ENCODE assay signal across 9 cellular contexts in the genomic region with DNA sequence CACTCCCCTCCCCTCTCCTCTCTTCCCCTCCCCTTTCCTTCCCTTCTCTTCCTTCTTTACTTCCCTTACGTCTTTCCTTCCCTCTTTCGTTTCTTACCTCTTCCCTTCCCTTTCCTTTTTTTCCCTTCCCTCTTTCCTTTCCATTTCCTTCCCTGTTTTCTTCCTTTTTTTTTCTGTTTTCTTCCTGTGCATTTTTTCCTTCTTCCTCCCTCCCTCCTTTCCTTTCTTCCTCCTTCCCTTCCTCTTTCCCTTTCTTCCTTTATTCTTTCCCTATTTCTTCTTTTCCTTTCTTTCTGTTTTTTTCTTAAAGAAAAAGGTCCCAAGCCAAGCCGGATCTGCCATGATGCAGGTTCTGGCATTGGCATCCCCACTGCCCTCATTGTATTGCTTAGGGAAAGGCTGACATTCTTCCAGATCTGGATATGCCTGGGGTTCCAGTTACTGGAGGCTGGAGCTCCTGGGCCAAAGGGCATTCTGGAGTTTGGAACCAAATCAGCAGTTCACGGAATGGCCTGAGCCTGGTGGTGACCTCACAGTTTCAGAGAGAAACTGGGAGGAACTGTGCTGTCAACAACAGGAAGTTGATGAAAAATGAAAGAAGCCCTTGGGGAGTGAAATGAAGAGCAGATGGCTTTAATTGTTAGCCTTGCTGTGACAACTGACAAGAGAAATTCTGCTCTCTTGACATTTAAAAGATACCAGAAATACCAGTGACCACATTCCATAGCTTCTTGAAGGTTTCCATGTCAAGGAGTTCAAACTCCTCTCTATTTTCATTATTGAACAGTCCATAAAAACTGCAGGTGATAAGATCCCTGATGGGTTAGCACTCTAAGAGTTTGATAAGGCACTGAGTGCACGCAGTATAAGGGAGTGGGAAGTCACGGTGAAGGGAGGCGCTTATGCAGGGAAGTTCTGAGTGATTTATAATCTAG.
DNase-seq lines count a peak whose midpoint lies in the region; ATAC-seq and TF ChIP-seq lines count a peak whose summit lies in the region.
"Had no signal": no experiment of that assay in that cellular context is flagged by ENCODE, and none has a peak within 500 bp of the region (broad histone marks: within the 10 kb centered on the region; RNA-seq: fewer than 3 reads in every experiment).

No MANE protein-coding gene starts in this region.

- H3K79me2 ChIP-seq in SK-N-SH (ENCODE audit: insufficient read depth) = no peaks in the 10 kb centered on the region

- H3K9me3 ChIP-seq in SK-N-SH (no peaks in the 10 kb centered on the region), heart right ventricle (peaks cover 0 to 8% (median 0%) of the 10 kb centered on the region in 11 donors), skeletal muscle satellite cell (replicated peaks; ENCODE audit: low read length) (no peaks in the 10 kb centered on the region), BE2C (no peaks in the 10 kb centered on the region)

- H3K4me3 ChIP-seq in SK-N-SH (ENCODE audit: low read depth in 2 of 2, low read length in 1 of 2) = no peak overlapping the region
- no peak overlapping the region for H3K4me3 ChIP-seq in heart right ventricle
- H3K4me3 ChIP-seq in skeletal muscle satellite cell (ENCODE audit: low read length) = no peak overlapping the region
- H3K4me3 ChIP-seq in BE2C (ENCODE audit: low read depth, low read length) = no peak overlapping the region

- POLR2A ChIA-PET in SK-N-SH (lab: Yijun Ruan, JAX) = no interaction called here

- peak overlapping the region; percentile 92; the same call in 1 of the 2 replicates for H2AFZ ChIP-seq in SK-N-SH (ENCODE audit: low read depth)

- WGBS in SK-N-SH (ENCODE audit: low lambda C conversion rate) = 43% methylated on average over 7 of the region's 7 CpGs
- WGBS in heart right ventricle, 2 donors = 36 to 39% methylated on average over 7 of the region's 7 CpGs

- H3K4me1 ChIP-seq in SK-N-SH (ENCODE audit: control insufficient read depth in 1 of 2, insufficient read depth in 2 of 2, low read depth in 1 of 2, low read length in 1 of 2) (peaks cover 12 to 13% of the 10 kb centered on the region in 2 experiments; a peak in 3 of 4 replicates), heart right ventricle (peaks cover 0 to 23% (median 20%) of the 10 kb centered on the region in 9 donors), skeletal muscle satellite cell (ENCODE audit: control insufficient read depth, insufficient read depth, low read length) (peaks cover 21% of the 10 kb centered on the region), BE2C (no peaks in the 10 kb centered on the region)

- H3F3A ChIP-seq in SK-N-SH (replicated peaks; ENCODE audit: insufficient read depth) = peaks cover 4% of the 10 kb centered on the region

- H3K27me3 ChIP-seq in SK-N-SH (ENCODE audit: insufficient read depth) (no peaks in the 10 kb centered on the region), heart right ventricle (no peaks in the 10 kb centered on the region), skeletal muscle satellite cell (ENCODE audit: control insufficient read depth, insufficient read depth, low read length) (no peaks in the 10 kb centered on the region), BE2C (no peaks in the 10 kb centered on the region)

- ATAC-seq in HG03108 (IDR thresholded peaks at IDR 0.05; ENCODE audit: unreplicated experiment) (peak; percentile 100), heart right ventricle (peak; percentile 82 to 97 (median 92))
- ATAC-seq: Panc1 had no signal

- CTCF ChIA-PET in SK-N-SH (lab: Yijun Ruan, JAX) = interaction anchor here (1.0 kb wide), 1 partner anchor 9 kb away, joined by 3 read pairs; no protein-coding TSS in a partner anchor

- no peaks in the 10 kb centered on the region for H3K9me2 ChIP-seq in SK-N-SH

- TF ChIP-seq EP300 in SK-N-SH (IDR thresholded peaks at IDR 0.05; ENCODE audit: borderline replicate concordance in 1 of 2, low read depth in 1 of 2, low read length in 1 of 2) = peak; percentile 92 to 95

- TF ChIP-seq CTCF in SK-N-SH (IDR thresholded peaks at IDR 0.05) (no peak), heart right ventricle (IDR thresholded peaks at IDR 0.05) (no peak), BE2C (IDR thresholded peaks at IDR 0.05; ENCODE audit: low read depth, low read length) (no peak)

- peak overlapping the region; percentile 67 to 86 for H3K27ac ChIP-seq in SK-N-SH (ENCODE audit: low read depth in 2 of 2, low read length in 1 of 2)
- peak overlapping the region; percentile 36 to 85 (median 74) for H3K27ac ChIP-seq in heart right ventricle

- H3K4me2 ChIP-seq in SK-N-SH (peak overlapping the region; percentile 48), skeletal muscle satellite cell (ENCODE audit: low read length) (peak overlapping the region; percentile 9)

- no peaks in the 10 kb centered on the region for H3K36me3 ChIP-seq in SK-N-SH (replicated peaks in 1 of 2; ENCODE audit: control insufficient read depth in 1 of 2, insufficient read depth in 2 of 2, low read length in 1 of 2)
- H3K36me3 ChIP-seq in heart right ventricle = no peaks in the 10 kb centered on the region
- no peaks in the 10 kb centered on the region for H3K36me3 ChIP-seq in skeletal muscle satellite cell (ENCODE audit: insufficient read depth, low read length)
- H3K36me3 ChIP-seq in BE2C = no peaks in the 10 kb centered on the region

- DNase-seq in COLO829 (ENCODE audit: low spot score) (peak; percentile 4), GM19238 (ENCODE audit: insufficient read length, low spot score) (peak; percentile 33), SK-N-SH (peak; percentile 61), heart right ventricle (peak; percentile 38 to 75), BE2C (no peak), NCI-H1105 (lab: John Stamatoyannopoulos, UW) (no peak)

- H3K9ac ChIP-seq in SK-N-SH (no peak overlapping the region), skeletal muscle satellite cell (ENCODE audit: low read depth, low read length) (no peak overlapping the region)

- H4K20me1 ChIP-seq in SK-N-SH (ENCODE audit: insufficient read depth) = no peaks in the 10 kb centered on the region

- intact Hi-C loops in heart right ventricle (cut with DNase I) = no loop called here

- TF ChIP-seq RAD21 in SK-N-SH (IDR thresholded peaks at IDR 0.05; ENCODE audit: low read length) = peak; percentile 28

TF ChIP-seq in SK-N-SH, 30 proteins besides CTCF, POLR2A, EP300 and RAD21 (continues in another document):
- TF ChIP-seq, protein P1, sequence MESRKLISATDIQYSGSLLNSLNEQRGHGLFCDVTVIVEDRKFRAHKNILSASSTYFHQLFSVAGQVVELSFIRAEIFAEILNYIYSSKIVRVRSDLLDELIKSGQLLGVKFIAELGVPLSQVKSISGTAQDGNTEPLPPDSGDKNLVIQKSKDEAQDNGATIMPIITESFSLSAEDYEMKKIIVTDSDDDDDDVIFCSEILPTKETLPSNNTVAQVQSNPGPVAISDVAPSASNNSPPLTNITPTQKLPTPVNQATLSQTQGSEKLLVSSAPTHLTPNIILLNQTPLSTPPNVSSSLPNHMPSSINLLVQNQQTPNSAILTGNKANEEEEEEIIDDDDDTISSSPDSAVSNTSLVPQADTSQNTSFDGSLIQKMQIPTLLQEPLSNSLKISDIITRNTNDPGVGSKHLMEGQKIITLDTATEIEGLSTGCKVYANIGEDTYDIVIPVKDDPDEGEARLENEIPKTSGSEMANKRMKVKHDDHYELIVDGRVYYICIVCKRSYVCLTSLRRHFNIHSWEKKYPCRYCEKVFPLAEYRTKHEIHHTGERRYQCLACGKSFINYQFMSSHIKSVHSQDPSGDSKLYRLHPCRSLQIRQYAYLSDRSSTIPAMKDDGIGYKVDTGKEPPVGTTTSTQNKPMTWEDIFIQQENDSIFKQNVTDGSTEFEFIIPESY (IDR thresholded peaks at IDR 0.05; ENCODE audit: borderline replicate concordance, low read depth) = no peak
- TF ChIP-seq MXI1 (IDR thresholded peaks at IDR 0.05; ENCODE audit: low read depth, low read length) (no peak), FOXJ3 (CRISPR knock-in tag; IDR thresholded peaks at IDR 0.05) (no peak), NFIC (IDR thresholded peaks at IDR 0.05; ENCODE audit: borderline replicate concordance) (peak; percentile 52), RXRA (IDR thresholded peaks at IDR 0.05; ENCODE audit: borderline replicate concordance, low read depth) (peak; percentile 59; the same call in 1 of the 2 replicates), TAF1 (IDR thresholded peaks at IDR 0.05; ENCODE audit: borderline replicate concordance, low read depth, low read length) (0 out of 2 replicates have a peak, but pooled peaks have one; percentile 17), RFX5 (IDR thresholded peaks at IDR 0.05; ENCODE audit: low read length) (no peak), ELF1 (IDR thresholded peaks at IDR 0.05) (no peak), RCOR1 (IDR thresholded peaks at IDR 0.05; ENCODE audit: low read length) (peak; percentile 94)
- TF ChIP-seq, protein P2, sequence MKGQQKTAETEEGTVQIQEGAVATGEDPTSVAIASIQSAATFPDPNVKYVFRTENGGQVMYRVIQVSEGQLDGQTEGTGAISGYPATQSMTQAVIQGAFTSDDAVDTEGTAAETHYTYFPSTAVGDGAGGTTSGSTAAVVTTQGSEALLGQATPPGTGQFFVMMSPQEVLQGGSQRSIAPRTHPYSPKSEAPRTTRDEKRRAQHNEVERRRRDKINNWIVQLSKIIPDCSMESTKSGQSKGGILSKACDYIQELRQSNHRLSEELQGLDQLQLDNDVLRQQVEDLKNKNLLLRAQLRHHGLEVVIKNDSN (IDR thresholded peaks at IDR 0.05; ENCODE audit: borderline replicate concordance, low read depth) = no peak
- TF ChIP-seq, protein P3, sequence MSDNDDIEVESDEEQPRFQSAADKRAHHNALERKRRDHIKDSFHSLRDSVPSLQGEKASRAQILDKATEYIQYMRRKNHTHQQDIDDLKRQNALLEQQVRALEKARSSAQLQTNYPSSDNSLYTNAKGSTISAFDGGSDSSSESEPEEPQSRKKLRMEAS (IDR thresholded peaks at IDR 0.05; ENCODE audit: low read depth) = peak; percentile 65
- TF ChIP-seq, protein P4, sequence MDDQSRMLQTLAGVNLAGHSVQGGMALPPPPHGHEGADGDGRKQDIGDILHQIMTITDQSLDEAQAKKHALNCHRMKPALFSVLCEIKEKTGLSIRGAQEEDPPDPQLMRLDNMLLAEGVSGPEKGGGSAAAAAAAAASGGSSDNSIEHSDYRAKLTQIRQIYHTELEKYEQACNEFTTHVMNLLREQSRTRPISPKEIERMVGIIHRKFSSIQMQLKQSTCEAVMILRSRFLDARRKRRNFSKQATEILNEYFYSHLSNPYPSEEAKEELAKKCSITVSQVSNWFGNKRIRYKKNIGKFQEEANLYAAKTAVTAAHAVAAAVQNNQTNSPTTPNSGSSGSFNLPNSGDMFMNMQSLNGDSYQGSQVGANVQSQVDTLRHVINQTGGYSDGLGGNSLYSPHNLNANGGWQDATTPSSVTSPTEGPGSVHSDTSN (IDR thresholded peaks at IDR 0.05) = peak; percentile 96

Comparison
In these comparisons a context has a peak if more than half of its experiments do, and no peak if none do; other contexts are left out.
1. DNase-seq: peak in COLO829 (single experiment), GM19238 (single experiment), SK-N-SH (single experiment) and heart right ventricle (2 of 2); none in BE2C (single experiment) and NCI-H1105 (single experiment).